In the genomic region with DNA sequence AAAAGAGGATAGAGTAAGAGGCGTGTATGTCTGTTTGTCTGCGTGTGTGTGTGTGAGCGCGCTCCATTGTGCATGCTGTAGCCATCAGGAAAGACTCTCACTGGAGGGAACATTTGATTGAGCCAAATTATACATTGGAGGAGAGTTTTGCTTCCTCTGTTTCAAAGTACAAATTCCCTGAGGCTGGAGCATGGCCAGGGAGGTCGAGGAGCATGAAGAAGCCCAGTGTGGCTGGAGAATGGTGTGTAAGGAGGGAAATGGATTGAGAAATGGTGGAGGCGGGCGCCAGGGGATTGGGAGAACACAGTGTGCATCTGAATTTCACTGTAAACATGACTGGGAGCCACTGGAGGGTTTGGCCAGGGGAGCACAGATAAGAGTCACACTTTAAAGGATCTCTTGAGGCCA, we compare ENCODE assay signal across 24 cellular contexts. TPM values are rescaled to one million over a fixed set of nuclear protein-coding genes. Genes with fewer than 3 reads are reported as not detected.
DNase-seq lines count a peak whose midpoint lies in the region; ATAC-seq and TF ChIP-seq lines count a peak whose summit lies in the region.
"Had no signal": no experiment of that assay in that cellular context is flagged by ENCODE, and none has a peak within 500 bp of the region (broad histone marks: within the 10 kb centered on the region; RNA-seq: fewer than 3 reads in every experiment).

No MANE protein-coding gene starts in this region.

- H3K4me1 ChIP-seq in sigmoid colon, result no peaks in the 10 kb centered on the region

- TF ChIP-seq EP300 in sigmoid colon (IDR thresholded peaks at IDR 0.05), result no peak

- no peaks in the 10 kb centered on the region for H3K36me3 ChIP-seq in sigmoid colon
- H3K36me3 ChIP-seq: pancreas, SJSA1 had no signal

- ATAC-seq in esophagus mucosa (peak; percentile 25), left lobe of liver (peak; percentile 64), HG03175 (IDR thresholded peaks at IDR 0.05; ENCODE audit: unreplicated experiment) (no peak), HG03520 (IDR thresholded peaks at IDR 0.05; ENCODE audit: unreplicated experiment) (no peak)
- ATAC-seq: activated CD8-positive, alpha-beta T cell treated with anti-CD3 and anti-CD28 coated beads, Interleukin-2, amount 10 ng/mL, durations not matched to agents 7 days and 5 days; naive thymus-derived CD8-positive, alpha-beta T cell had no signal

- H3K9me3 ChIP-seq in sigmoid colon, result no peaks in the 10 kb centered on the region
- H3K9me3 ChIP-seq: pancreas, SJSA1 had no signal

- no peak for TF ChIP-seq POLR2A in sigmoid colon (IDR thresholded peaks at IDR 0.05)

- intact Hi-C loops in sigmoid colon (cut with DNase I), result no loop called here

- no peak overlapping the region for H3K27ac ChIP-seq in sigmoid colon
- H3K27ac ChIP-seq: pancreas, PC-9, SJSA1 had no signal

- DNase-seq in NCI-H2227 treated with DMSO at 0.1 percent for 48 hours (lab: John Stamatoyannopoulos, UW), result peak; percentile 50
- peak; percentile 95 for DNase-seq in left lobe of liver (ENCODE audit: low spot score)
- peak; percentile 87 for DNase-seq in sigmoid colon
- no peak for DNase-seq in retina
- no peak for DNase-seq in NCI-H1105 (lab: John Stamatoyannopoulos, UW)
- DNase-seq: activated CD8-positive, alpha-beta T cell treated with anti-CD3 and anti-CD28 coated beads, Interleukin-2, amount 10 ng/mL, durations not matched to agents 7 days and 5 days; activated naive CD4-positive, alpha-beta T cell treated with anti-CD3 and anti-CD28 coated beads, Interleukin-2, amount 50 U/mL, for 16 hours; activated T-cell treated with anti-CD3 and anti-CD28 coated beads, Interleukin-2, amount 50 U/mL, for 48 hours; C1 segment of cervical spinal cord; foreskin fibroblast; HCEC 1CT; IMR-90; naive thymus-derived CD8-positive, alpha-beta T cell; NCI-H1694; NCI-H82; pancreas; PC-9; stimulated activated CD4-positive, alpha-beta T cell treated with anti-CD3 and anti-CD28 coated beads, Interleukin-2, amount 100 ng/mL, for 48 hours had no signal

- 26 to 59% methylated on average over 7 of the region's 7 CpGs for WGBS in sigmoid colon, 2 donors

- TF ChIP-seq CTCF in sigmoid colon (IDR thresholded peaks at IDR 0.05), result no peak

- H3K4me3 ChIP-seq in sigmoid colon, result no peak overlapping the region
- H3K4me3 ChIP-seq: pancreas, PC-9, SJSA1, skin epidermis had no signal

- no peaks in the 10 kb centered on the region for H3K27me3 ChIP-seq in sigmoid colon
- H3K27me3 ChIP-seq: pancreas, SJSA1 had no signal

RNA-seq across cellular contexts. Expression of gene EFNA1, which starts 22.1 kb away (rescaled TPM):
- total RNA-seq in esophagus mucosa (40.9 TPM), left lobe of liver (85.1 TPM), sigmoid colon (10 to 100 TPM; 15.5 to 22.5 (median 16.4) TPM)
- 100 to 1,000 TPM in 1 of 3 donors, 10 to 100 TPM in 2; 34.7 to 112 (median 48.1) TPM for polyA plus RNA-seq in sigmoid colon
- total RNA-seq: activated CD8-positive, alpha-beta T cell treated with anti-CD3 and anti-CD28 coated beads, Interleukin-2, amount 10 ng/mL, durations not matched to agents 7 days and 5 days; T-helper 2 cell treated with Interferon-gamma antibody and Interleukin-4, amounts not matched to agents 100 ng/mL and 5 ng/mL, for 36 hours had no signal

RNA-seq across cellular contexts. Expression of gene EFNA3, which starts 27.0 kb away (rescaled TPM):
- 20.6 TPM for total RNA-seq in esophagus mucosa
- 0.43 TPM for total RNA-seq in left lobe of liver
- total RNA-seq in sigmoid colon, result 1 to 10 TPM in 3 of 4 donors, under 1 TPM in 1; 0.27 to 3.0 (median 1.9) TPM
- polyA plus RNA-seq in sigmoid colon, result 1 to 10 TPM; 8.4 to 9.0 (median 8.5) TPM

RNA-seq across cellular contexts. Expression of gene SLC50A1, which starts 30.0 kb away (rescaled TPM):
- total RNA-seq in esophagus mucosa (42.9 TPM), left lobe of liver (22.4 TPM), sigmoid colon (10 to 100 TPM in 3 of 4 donors, 1 to 10 TPM in 1; 8.0 to 21.4 (median 14.0) TPM)
- 100 to 1,000 TPM in 1 of 3 donors, 10 to 100 TPM in 2; 46.8 to 151 (median 77.4) TPM for polyA plus RNA-seq in sigmoid colon

RNA-seq across cellular contexts. Expression of gene DPM3, which starts 34.7 kb away (rescaled TPM):
- total RNA-seq in esophagus mucosa, result 62.4 TPM
- total RNA-seq in left lobe of liver, result 76.8 TPM
- 100 to 1,000 TPM in 3 of 4 donors, 10 to 100 TPM in 1; 29.2 to 144 (median 127) TPM for total RNA-seq in sigmoid colon
- polyA plus RNA-seq in sigmoid colon, result 100 to 1,000 TPM; 143 to 220 (median 196) TPM

RNA-seq across cellular contexts. Expression of gene EFNA4, which starts 42.1 kb away (rescaled TPM):
- total RNA-seq in esophagus mucosa (12.1 TPM), left lobe of liver (3.3 TPM), sigmoid colon (1 to 10 TPM; 1.6 to 5.0 (median 3.1) TPM)
- 10 to 100 TPM; 10.2 to 22.2 (median 12.0) TPM for polyA plus RNA-seq in sigmoid colon

Comparison
In these comparisons a context has a peak if more than half of its experiments do, and no peak if none do; other contexts are left out.
1. DNase-seq: peak in NCI-H2227 treated with DMSO at 0.1 percent for 48 hours (single experiment), left lobe of liver (single experiment) and sigmoid colon (single experiment); none in retina (single experiment) and NCI-H1105 (single experiment).
2. ATAC-seq: peak in esophagus mucosa (single experiment) and left lobe of liver (single experiment); none in HG03175 (single experiment) and HG03520 (single experiment).